Comparison of ENCODE assay signal across 8 cellular contexts in the genomic region with DNA sequence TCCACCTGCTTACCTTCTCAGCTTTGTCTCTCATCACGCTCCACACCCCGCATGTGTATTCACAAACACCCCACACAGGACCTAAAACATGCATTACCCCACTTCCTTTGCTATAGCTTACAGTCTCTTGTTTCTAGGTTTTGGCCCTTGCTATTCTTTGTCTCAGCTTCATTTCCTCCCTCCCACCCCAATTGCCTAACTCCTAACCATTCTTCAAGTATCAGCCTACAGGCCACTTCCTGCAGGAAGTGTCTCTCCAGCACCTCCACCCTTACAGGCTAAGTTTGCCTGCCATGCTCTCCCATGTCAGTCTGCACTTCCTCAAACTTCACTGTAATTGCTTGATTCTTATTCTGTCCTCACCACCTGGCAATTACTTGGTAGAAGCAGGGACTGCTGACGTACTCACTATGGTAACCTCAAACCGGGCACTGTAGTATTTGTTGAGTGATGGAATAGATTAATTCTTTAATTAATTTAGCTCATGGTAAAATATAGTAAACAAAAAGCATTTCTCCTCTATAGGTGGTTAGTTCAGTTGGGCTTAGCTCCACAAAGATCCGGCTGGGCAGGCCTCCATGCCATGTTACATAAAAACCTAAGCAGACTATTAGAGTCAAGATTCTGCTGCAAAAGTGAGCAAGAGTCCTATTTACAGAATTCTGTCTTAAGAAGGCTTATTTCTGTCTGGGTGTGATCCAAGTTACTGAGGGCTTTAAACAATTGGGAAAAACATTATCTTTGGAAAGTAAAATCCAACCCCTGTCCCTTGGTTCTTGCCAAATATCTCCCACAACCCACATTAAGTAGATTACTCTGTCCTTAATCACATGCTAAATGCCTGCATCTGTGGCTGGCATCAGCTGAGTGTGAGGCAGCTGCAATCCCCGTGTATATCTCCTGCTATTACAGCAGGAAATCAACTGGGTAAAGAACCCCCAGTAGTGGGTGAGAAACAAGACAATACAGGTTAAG.
DNase-seq lines count a peak whose midpoint lies in the region; ATAC-seq, FAIRE-seq and TF ChIP-seq lines count a peak whose summit lies in the region.

No MANE protein-coding gene starts in this region.

- intact Hi-C loops in activated CD4-positive, alpha-beta memory T cell treated with anti-CD3 and anti-CD28 coated beads for 36 hours (cut with micrococcal nuclease): no loop called here

- H4K20me1 ChIP-seq in Loucy (ENCODE audit: insufficient read depth, low read length, poor library complexity, severe bottlenecking): no peaks in the 10 kb centered on the region
- H4K20me1 ChIP-seq in osteoblast (ENCODE audit: insufficient read depth, low read length): no peaks in the 10 kb centered on the region

- no peak for TF ChIP-seq CTCF in Loucy (conservative IDR thresholded peaks at IDR 0.05; ENCODE audit: low read length)
- no peak for TF ChIP-seq CTCF in bronchial epithelial cell (IDR thresholded peaks at IDR 0.05; ENCODE audit: insufficient read depth, low read length, severe bottlenecking)
- no peak for TF ChIP-seq CTCF in RWPE1 (conservative IDR thresholded peaks at IDR 0.05; ENCODE audit: low read depth)
- no peak for TF ChIP-seq CTCF in osteoblast (IDR thresholded peaks at IDR 0.05; ENCODE audit: extremely low read depth, low read depth, low read length)

- CTCF ChIA-PET in activated CD4-positive, alpha-beta memory T cell treated with anti-CD3 and anti-CD28 coated beads, Interleukin-2, amount 10 ng/mL, durations not matched to agents 7 days and 5 days (lab: Charles Lee): no interaction called here
- CTCF ChIA-PET in activated CD4-positive, alpha-beta memory T cell treated with anti-CD3 and anti-CD28 coated beads for 36 hours (lab: Charles Lee): no interaction called here
- CTCF ChIA-PET in RWPE1 (lab: Yijun Ruan, JAX): no interaction called here

- peak overlapping the region; percentile 52 for H3K9ac ChIP-seq in Loucy (ENCODE audit: low read depth, low read length, poor library complexity, severe bottlenecking)

- no peaks in the 10 kb centered on the region for H3K27me3 Mint-ChIP-seq in activated CD4-positive, alpha-beta memory T cell treated with anti-CD3 and anti-CD28 coated beads, Interleukin-2, amount 10 ng/mL, durations not matched to agents 7 days and 5 days
- H3K27me3 Mint-ChIP-seq in activated CD4-positive, alpha-beta memory T cell treated with anti-CD3 and anti-CD28 coated beads for 36 hours: no peaks in the 10 kb centered on the region
- no peaks in the 10 kb centered on the region for H3K27me3 Mint-ChIP-seq in stimulated activated naive CD8-positive, alpha-beta T cell treated with anti-CD3 and anti-CD28 coated beads, Interleukin-15, amount 100 ng/mL, for 72 hours

- peaks cover 11% of the 10 kb centered on the region; the same call in 1 of the 2 replicates for H3F3A ChIP-seq in Loucy (ENCODE audit: low read depth)

- POLR2A ChIA-PET in activated CD4-positive, alpha-beta memory T cell treated with anti-CD3 and anti-CD28 coated beads, Interleukin-2, amount 10 ng/mL, durations not matched to agents 7 days and 5 days (lab: Charles Lee): no interaction called here
- POLR2A ChIA-PET in activated CD4-positive, alpha-beta memory T cell treated with anti-CD3 and anti-CD28 coated beads for 36 hours (lab: Charles Lee): no interaction called here
- POLR2A ChIA-PET in RWPE1 (lab: Yijun Ruan, JAX; ENCODE audit: low non-redundant PET): no interaction called here

- H3K4me1 ChIP-seq in Loucy (ENCODE audit: insufficient read depth, low read length, poor library complexity, severe bottlenecking) (peaks cover 21% of the 10 kb centered on the region), osteoblast (ENCODE audit: insufficient read depth, low read length) (peaks cover 13% of the 10 kb centered on the region)

- ATAC-seq in stimulated activated naive CD8-positive, alpha-beta T cell treated with anti-CD3 and anti-CD28 coated beads, Interleukin-15, amount 100 ng/mL, for 72 hours: peak; percentile 26

- peaks cover 29% of the 10 kb centered on the region for H3K4me1 Mint-ChIP-seq in activated CD4-positive, alpha-beta memory T cell treated with anti-CD3 and anti-CD28 coated beads, Interleukin-2, amount 10 ng/mL, durations not matched to agents 7 days and 5 days
- peaks cover 18% of the 10 kb centered on the region for H3K4me1 Mint-ChIP-seq in activated CD4-positive, alpha-beta memory T cell treated with anti-CD3 and anti-CD28 coated beads for 36 hours (ENCODE audit: low read depth)
- H3K4me1 Mint-ChIP-seq in stimulated activated naive CD8-positive, alpha-beta T cell treated with anti-CD3 and anti-CD28 coated beads, Interleukin-15, amount 100 ng/mL, for 72 hours: peaks cover 29% of the 10 kb centered on the region

- no peak overlapping the region for H3K27ac ChIP-seq in RWPE1
- H3K27ac ChIP-seq in osteoblast (ENCODE audit: low read depth, low read length): no peak overlapping the region

- no peaks in the 10 kb centered on the region for H3K36me3 Mint-ChIP-seq in activated CD4-positive, alpha-beta memory T cell treated with anti-CD3 and anti-CD28 coated beads, Interleukin-2, amount 10 ng/mL, durations not matched to agents 7 days and 5 days (ENCODE audit: low read depth)
- no peaks in the 10 kb centered on the region for H3K36me3 Mint-ChIP-seq in activated CD4-positive, alpha-beta memory T cell treated with anti-CD3 and anti-CD28 coated beads for 36 hours

- H3K9me3 ChIP-seq in Loucy (ENCODE audit: insufficient read depth, low read depth, low read length) (no peaks in the 10 kb centered on the region), osteoblast (ENCODE audit: low read depth, low read length) (no peaks in the 10 kb centered on the region)

- no peaks in the 10 kb centered on the region for H3K27me3 ChIP-seq in Loucy (ENCODE audit: insufficient read depth, low read length, poor library complexity, severe bottlenecking)
- no peaks in the 10 kb centered on the region for H3K27me3 ChIP-seq in bronchial epithelial cell (ENCODE audit: control insufficient read depth, insufficient read depth, low read length)
- peaks cover 6% of the 10 kb centered on the region for H3K27me3 ChIP-seq in osteoblast (ENCODE audit: insufficient read depth, low read length)

- H3K4me2 ChIP-seq in Loucy (ENCODE audit: low read depth, low read length, poor library complexity, severe bottlenecking) (peak overlapping the region; percentile 67), osteoblast (ENCODE audit: insufficient read depth, low read length) (no peak overlapping the region)

- H3K4me3 Mint-ChIP-seq in activated CD4-positive, alpha-beta memory T cell treated with anti-CD3 and anti-CD28 coated beads, Interleukin-2, amount 10 ng/mL, durations not matched to agents 7 days and 5 days: no peak overlapping the region
- H3K4me3 Mint-ChIP-seq in activated CD4-positive, alpha-beta memory T cell treated with anti-CD3 and anti-CD28 coated beads for 36 hours: no peak overlapping the region
- H3K4me3 Mint-ChIP-seq in stimulated activated naive CD8-positive, alpha-beta T cell treated with anti-CD3 and anti-CD28 coated beads, Interleukin-15, amount 100 ng/mL, for 72 hours: no peak overlapping the region

- no peak for FAIRE-seq in bronchial epithelial cell (lab: Jason Lieb, UNC)

- H3K4me3 ChIP-seq in Loucy (ENCODE audit: low read length, poor library complexity, severe bottlenecking) (peak overlapping the region; percentile 58), bronchial epithelial cell (ENCODE audit: low read depth, low read length) (no peak overlapping the region), osteoblast (ENCODE audit: insufficient read depth, low read length) (no peak overlapping the region)

- H3K27ac Mint-ChIP-seq in activated CD4-positive, alpha-beta memory T cell treated with anti-CD3 and anti-CD28 coated beads, Interleukin-2, amount 10 ng/mL, durations not matched to agents 7 days and 5 days: peak overlapping the region; percentile 41
- no peak overlapping the region for H3K27ac Mint-ChIP-seq in activated CD4-positive, alpha-beta memory T cell treated with anti-CD3 and anti-CD28 coated beads for 36 hours
- peak overlapping the region; percentile 12 to 77 for H3K27ac Mint-ChIP-seq in stimulated activated naive CD8-positive, alpha-beta T cell treated with anti-CD3 and anti-CD28 coated beads, Interleukin-15, amount 100 ng/mL, for 72 hours

- H3K79me2 ChIP-seq in Loucy (ENCODE audit: insufficient read depth, low read length) (no peaks in the 10 kb centered on the region), osteoblast (ENCODE audit: insufficient read depth, low read length) (no peaks in the 10 kb centered on the region)

- no peaks in the 10 kb centered on the region for H3K9me3 Mint-ChIP-seq in activated CD4-positive, alpha-beta memory T cell treated with anti-CD3 and anti-CD28 coated beads, Interleukin-2, amount 10 ng/mL, durations not matched to agents 7 days and 5 days
- no peaks in the 10 kb centered on the region for H3K9me3 Mint-ChIP-seq in activated CD4-positive, alpha-beta memory T cell treated with anti-CD3 and anti-CD28 coated beads for 36 hours
- H3K9me3 Mint-ChIP-seq in stimulated activated naive CD8-positive, alpha-beta T cell treated with anti-CD3 and anti-CD28 coated beads, Interleukin-15, amount 100 ng/mL, for 72 hours: peaks cover 0 to 10% of the 10 kb centered on the region in 2 donors

- no peak for DNase-seq in activated CD4-positive, alpha-beta memory T cell treated with anti-CD3 and anti-CD28 coated beads, Interleukin-2, amount 10 ng/mL, durations not matched to agents 7 days and 5 days
- DNase-seq in activated CD4-positive, alpha-beta memory T cell treated with anti-CD3 and anti-CD28 coated beads for 36 hours: no peak
- peak; percentile 43 for DNase-seq in bronchial epithelial cell (ENCODE audit: low read depth)
- DNase-seq in stimulated activated naive CD8-positive, alpha-beta T cell treated with anti-CD3 and anti-CD28 coated beads, Interleukin-15, amount 100 ng/mL, for 72 hours: peak in 1 of 2 donors; percentile 12
- no peak for DNase-seq in RWPE1 (ENCODE audit: low spot score)
- no peak for DNase-seq in cerebellum (ENCODE audit: low spot score)
- DNase-seq in osteoblast (ENCODE audit: insufficient read length, low spot score, missing footprints): no peak

- H3K36me3 ChIP-seq in Loucy (ENCODE audit: insufficient read depth, low read length): no peaks in the 10 kb centered on the region
- H3K36me3 ChIP-seq in bronchial epithelial cell (ENCODE audit: control insufficient read depth, insufficient read depth, low read length): no peaks in the 10 kb centered on the region
- H3K36me3 ChIP-seq in osteoblast (ENCODE audit: insufficient read depth, low read length): no peaks in the 10 kb centered on the region

- H2AFZ ChIP-seq in Loucy (ENCODE audit: low read length) (peak overlapping the region; percentile 96), osteoblast (ENCODE audit: low read length) (no peak overlapping the region)

- H3K9me2 ChIP-seq in Loucy (replicated peaks; ENCODE audit: low read depth, low read length): no peaks in the 10 kb centered on the region
